ENCODE assay signal across 8 cellular contexts in the genomic region with DNA sequence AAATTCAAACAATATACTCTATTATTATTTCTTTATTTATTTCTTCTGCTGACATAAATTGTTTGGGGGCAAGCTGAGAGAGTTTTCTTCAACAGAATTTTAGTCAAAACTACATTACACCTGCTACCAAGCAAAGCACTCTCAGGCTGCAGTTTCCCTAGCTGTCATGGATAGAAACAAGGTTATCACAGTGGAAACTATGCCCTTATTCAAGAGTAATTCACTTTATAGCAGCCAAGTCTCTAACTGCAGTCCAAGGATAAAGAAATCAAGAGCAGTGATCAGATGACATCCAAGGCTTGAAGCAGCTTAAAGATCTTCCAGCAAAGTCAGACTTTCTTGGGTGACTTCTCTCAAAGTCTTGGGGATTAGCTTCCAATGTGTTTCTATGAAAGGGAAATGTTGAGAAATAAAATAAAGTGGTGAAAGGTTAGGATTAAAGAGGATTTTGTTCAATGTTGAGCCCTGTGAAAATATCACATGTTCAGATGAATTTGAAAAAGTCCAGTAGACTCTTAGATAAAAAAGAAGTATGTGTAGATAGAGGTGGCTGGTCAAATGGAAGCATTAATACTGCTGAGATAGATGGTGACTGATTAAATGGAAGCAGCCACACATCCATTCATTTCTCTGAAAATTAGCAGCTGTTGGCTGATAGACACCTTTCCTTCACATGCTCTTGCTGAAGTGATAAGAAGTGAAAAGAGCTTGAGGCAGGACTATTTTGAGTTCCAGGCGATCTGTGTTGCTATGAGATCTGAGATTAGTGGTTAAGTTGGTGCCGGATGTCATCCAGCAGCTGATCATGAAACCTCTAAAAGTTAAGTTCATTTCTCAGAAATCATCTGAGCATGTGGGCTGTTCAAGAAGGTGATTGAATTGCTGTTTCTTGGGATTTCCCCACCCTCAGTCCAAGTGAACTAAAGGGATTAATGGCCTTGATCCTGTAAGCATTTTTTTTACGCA.
A peak's percentile ranks its signal among the peaks of the same experiment; 100 is the strongest.
DNase-seq lines count a peak whose midpoint lies in the region; ATAC-seq and TF ChIP-seq lines count a peak whose summit lies in the region.

No MANE protein-coding gene starts in this region.

- peak overlapping the region; percentile 26 for H3K4me3 Mint-ChIP-seq in CD4-positive, alpha-beta T cell

- no peaks in the 10 kb centered on the region for H3K9me3 ChIP-seq in CD4-positive, alpha-beta T cell (ENCODE audit: control insufficient read depth, low read length)

- no peak overlapping the region for H3K4me3 ChIP-seq in lower leg skin (ENCODE audit: low read depth, poor library complexity, severe bottlenecking)

- TF ChIP-seq POLR2A in lower leg skin (IDR thresholded peaks at IDR 0.05) = no peak

- no peak for TF ChIP-seq CTCF in CD4-positive, alpha-beta T cell (IDR thresholded peaks at IDR 0.05)
- no peak for TF ChIP-seq CTCF in lower leg skin (IDR thresholded peaks at IDR 0.05)

- H3K36me3 Mint-ChIP-seq in CD4-positive, alpha-beta T cell (ENCODE audit: low read depth) = peaks cover 8% of the 10 kb centered on the region

- peak in 9 of 10 experiments; percentile 24 to 61 (median 45) for DNase-seq in CD4-positive, alpha-beta T cell
- DNase-seq in HUDEP-2 (lab: John Stamatoyannopoulos, UW; ENCODE audit: unreplicated experiment in 76 of 76) (peak in 72 of 76 experiments; percentile 12 to 98 (median 80)), amniotic stem cell (lab: John Stamatoyannopoulos, UW) (no peak), lower leg skin (ENCODE audit: low spot score in 2 of 2) (no peak), NCI-H774 (lab: John Stamatoyannopoulos, UW) (no peak)
- peak; percentile 77 for DNase-seq in activated effector memory CD4-positive, alpha-beta T cell treated with anti-CD3 and anti-CD28 coated beads, Interleukin-2, amount 50 U/mL, for 16 hours
- DNase-seq in stimulated activated CD4-positive, alpha-beta T cell treated with anti-CD3 and anti-CD28 coated beads, Interleukin-1b, Interleukin-23, amount 100 ng/mL, for 48 hours = peak; percentile 64

- no peaks in the 10 kb centered on the region for H3K27me3 ChIP-seq in CD4-positive, alpha-beta T cell (ENCODE audit: control insufficient read depth, insufficient read depth, low read length)

- H3K9me3 Mint-ChIP-seq in CD4-positive, alpha-beta T cell = peaks cover 4% of the 10 kb centered on the region

- peak; percentile 76 for ATAC-seq in CD4-positive, alpha-beta T cell (ENCODE audit: poor library complexity)
- ATAC-seq in GM21360 (IDR thresholded peaks at IDR 0.05; ENCODE audit: unreplicated experiment) = peak; percentile 91

- CTCF ChIA-PET in CD4-positive, alpha-beta T cell (lab: Charles Lee) = interaction anchor here (0.6 to 1.4 kb wide), 2 partner anchors 20 to 259 kb away, joined by 3 read pairs; no protein-coding TSS in a partner anchor

- peaks cover 91% of the 10 kb centered on the region for H3K4me1 Mint-ChIP-seq in CD4-positive, alpha-beta T cell (ENCODE audit: low read depth)

- H3K27ac Mint-ChIP-seq in CD4-positive, alpha-beta T cell = peak overlapping the region; percentile 95

- intact Hi-C loops in CD4-positive, alpha-beta T cell (cut with DNase I, micrococcal nuclease) = loop anchor here (2.0 to 5.0 kb wide), 4 partner anchors 25 to 526 kb away; a partner anchor contains a TSS
- intact Hi-C loops in lower leg skin (cut with DNase I; ENCODE audit: low total_unique reads) = no loop called here

- H3K27ac ChIP-seq in CD4-positive, alpha-beta T cell (ENCODE audit: low read depth, low read length) = peak overlapping the region; percentile 75

- 58 to 67% methylated on average over 3 of the region's 3 CpGs for WGBS in lower leg skin, 2 donors

- H3K27me3 Mint-ChIP-seq in CD4-positive, alpha-beta T cell = no peaks in the 10 kb centered on the region

- POLR2A ChIA-PET in CD4-positive, alpha-beta T cell (lab: Charles Lee) = interaction anchor here (0.7 to 10.5 kb wide), 34 partner anchors 8 to 592 kb away, joined by 3 to 210 read pairs (median 4); a partner anchor contains a TSS

Comparison
In these comparisons a context has a peak if more than half of its experiments do, and no peak if none do; other contexts are left out.
1. DNase-seq: peak in CD4-positive, alpha-beta T cell (9 of 10), HUDEP-2 (72 of 76), activated effector memory CD4-positive, alpha-beta T cell treated with anti-CD3 and anti-CD28 coated beads, Interleukin-2, amount 50 U/mL, for 16 hours (single experiment) and stimulated activated CD4-positive, alpha-beta T cell treated with anti-CD3 and anti-CD28 coated beads, Interleukin-1b, Interleukin-23, amount 100 ng/mL, for 48 hours (single experiment); none in amniotic stem cell (single experiment), lower leg skin (0 of 2) and NCI-H774 (single experiment).